1 cellular context compared by ENCODE assay signal in the genomic region with DNA sequence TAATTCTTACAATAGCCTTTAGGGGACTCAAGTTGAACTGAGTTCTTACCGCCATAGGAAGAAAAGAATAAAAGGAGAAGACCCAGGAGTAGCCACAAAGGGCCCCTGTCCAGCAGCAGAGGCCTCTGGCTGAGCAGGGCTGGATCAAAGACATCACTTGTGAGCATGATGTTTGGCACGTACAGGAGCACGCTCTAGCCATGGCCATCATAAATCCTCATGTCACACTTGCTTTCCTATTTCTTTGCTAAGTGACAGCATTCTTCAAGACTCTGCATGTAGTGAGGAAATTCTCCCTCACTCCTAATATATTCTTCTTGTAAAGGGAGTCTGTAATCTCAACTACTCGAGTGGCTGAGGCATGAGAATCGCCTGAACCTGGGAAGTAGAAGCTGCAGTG.
TF ChIP-seq lines count a peak whose summit lies in the region.

No MANE protein-coding gene starts in this region.

TF ChIP-seq in HepG2, 621 proteins besides CTCF, POLR2A, EP300 and RAD21:
- no peak for TF ChIP-seq ARNT2 (CRISPR knock-in tag; IDR thresholded peaks at IDR 0.05; ENCODE audit: low read depth)
- TF ChIP-seq KDM6A (CRISPR knock-in tag; IDR thresholded peaks at IDR 0.05; ENCODE audit: low read depth), result no peak
- no peak for TF ChIP-seq SOX5 (CRISPR knock-in tag; IDR thresholded peaks at IDR 0.05; ENCODE audit: borderline replicate concordance)
- no peak for TF ChIP-seq ZNF432 (CRISPR knock-in tag; IDR thresholded peaks at IDR 0.05; ENCODE audit: borderline replicate concordance)
- TF ChIP-seq ZNF737 (CRISPR knock-in tag; IDR thresholded peaks at IDR 0.05; ENCODE audit: borderline replicate concordance), result no peak
- no peak for TF ChIP-seq YEATS2 (CRISPR knock-in tag; IDR thresholded peaks at IDR 0.05; ENCODE audit: borderline replicate concordance)
- TF ChIP-seq SOX6 (IDR thresholded peaks at IDR 0.05), result no peak
- TF ChIP-seq SOX6 (CRISPR knock-in tag; IDR thresholded peaks at IDR 0.05), result no peak
- TF ChIP-seq, protein P1, sequence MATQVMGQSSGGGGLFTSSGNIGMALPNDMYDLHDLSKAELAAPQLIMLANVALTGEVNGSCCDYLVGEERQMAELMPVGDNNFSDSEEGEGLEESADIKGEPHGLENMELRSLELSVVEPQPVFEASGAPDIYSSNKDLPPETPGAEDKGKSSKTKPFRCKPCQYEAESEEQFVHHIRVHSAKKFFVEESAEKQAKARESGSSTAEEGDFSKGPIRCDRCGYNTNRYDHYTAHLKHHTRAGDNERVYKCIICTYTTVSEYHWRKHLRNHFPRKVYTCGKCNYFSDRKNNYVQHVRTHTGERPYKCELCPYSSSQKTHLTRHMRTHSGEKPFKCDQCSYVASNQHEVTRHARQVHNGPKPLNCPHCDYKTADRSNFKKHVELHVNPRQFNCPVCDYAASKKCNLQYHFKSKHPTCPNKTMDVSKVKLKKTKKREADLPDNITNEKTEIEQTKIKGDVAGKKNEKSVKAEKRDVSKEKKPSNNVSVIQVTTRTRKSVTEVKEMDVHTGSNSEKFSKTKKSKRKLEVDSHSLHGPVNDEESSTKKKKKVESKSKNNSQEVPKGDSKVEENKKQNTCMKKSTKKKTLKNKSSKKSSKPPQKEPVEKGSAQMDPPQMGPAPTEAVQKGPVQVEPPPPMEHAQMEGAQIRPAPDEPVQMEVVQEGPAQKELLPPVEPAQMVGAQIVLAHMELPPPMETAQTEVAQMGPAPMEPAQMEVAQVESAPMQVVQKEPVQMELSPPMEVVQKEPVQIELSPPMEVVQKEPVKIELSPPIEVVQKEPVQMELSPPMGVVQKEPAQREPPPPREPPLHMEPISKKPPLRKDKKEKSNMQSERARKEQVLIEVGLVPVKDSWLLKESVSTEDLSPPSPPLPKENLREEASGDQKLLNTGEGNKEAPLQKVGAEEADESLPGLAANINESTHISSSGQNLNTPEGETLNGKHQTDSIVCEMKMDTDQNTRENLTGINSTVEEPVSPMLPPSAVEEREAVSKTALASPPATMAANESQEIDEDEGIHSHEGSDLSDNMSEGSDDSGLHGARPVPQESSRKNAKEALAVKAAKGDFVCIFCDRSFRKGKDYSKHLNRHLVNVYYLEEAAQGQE (IDR thresholded peaks at IDR 0.05; ENCODE audit: borderline replicate concordance in 1 of 2, low read depth in 1 of 2, low read length in 2 of 2), result 0 out of 4 replicates have a peak, but pooled peaks of 1 of the 2 experiments have one; percentile 9
- TF ChIP-seq TBX3 (IDR thresholded peaks at IDR 0.05; ENCODE audit: borderline replicate concordance), result no peak
- no peak for TF ChIP-seq TAF15 (IDR thresholded peaks at IDR 0.05; ENCODE audit: low read depth, low read length, poor library complexity, severe bottlenecking)
- TF ChIP-seq NRL (CRISPR knock-in tag; IDR thresholded peaks at IDR 0.05; ENCODE audit: borderline replicate concordance), result no peak
- 0 out of 2 replicates have a peak, but pooled peaks have one; percentile 14 for TF ChIP-seq TCF7 (IDR thresholded peaks at IDR 0.05; ENCODE audit: low read depth)
- TF ChIP-seq MIER3 (CRISPR knock-in tag; IDR thresholded peaks at IDR 0.05; ENCODE audit: borderline replicate concordance), result no peak
- TF ChIP-seq ZNF709 (CRISPR knock-in tag; IDR thresholded peaks at IDR 0.05), result no peak
